22 cellular contexts compared by ENCODE assay signal in genomic region chr1:203124546-203125317, GRCh38. TPM values are rescaled to one million over a fixed set of nuclear protein-coding genes. Genes with fewer than 3 reads are reported as not detected.
DNase-seq lines count a peak whose midpoint lies in the region; ATAC-seq and TF ChIP-seq lines count a peak whose summit lies in the region.
"Had no signal": no experiment of that assay in that cellular context is flagged by ENCODE, and none has a peak within 500 bp of the region (broad histone marks: within the 10 kb centered on the region; RNA-seq: fewer than 3 reads in every experiment).

No MANE protein-coding gene starts in this region.

- H3K27ac Mint-ChIP-seq in endodermal cell (no peak overlapping the region), HFFc6 (no peak overlapping the region)
- H3K27ac Mint-ChIP-seq: activated naive CD8-positive, alpha-beta T cell; stimulated activated effector memory CD8-positive, alpha-beta T cell treated with anti-CD3 and anti-CD28 coated beads, Interleukin-12 subunit alpha, Interleukin-12 subunit beta, amount 100 ng/mL, for 72 hours had no signal

- H3K27me3 ChIP-seq in right atrium auricular region (no peaks in the 10 kb centered on the region), endodermal cell (ENCODE audit: control insufficient read depth, insufficient read depth, low read length, poor library complexity, severe bottlenecking) (peaks cover 8% of the 10 kb centered on the region), spleen (replicated peaks in 1 of 7) (peaks cover 0 to 95% (median 23%) of the 10 kb centered on the region in 7 donors)
- H3K27me3 ChIP-seq: Peyer's patch had no signal

- H3K9me3 Mint-ChIP-seq in endodermal cell (no peaks in the 10 kb centered on the region), HFFc6 (no peaks in the 10 kb centered on the region)
- H3K9me3 Mint-ChIP-seq: central memory CD8-positive, alpha-beta T cell; stimulated activated effector memory CD8-positive, alpha-beta T cell treated with anti-CD3 and anti-CD28 coated beads, Interleukin-12 subunit alpha, Interleukin-12 subunit beta, amount 100 ng/mL, for 72 hours had no signal

- no peak overlapping the region for H3K4me3 ChIP-seq in right atrium auricular region
- no peak overlapping the region for H3K4me3 ChIP-seq in endodermal cell (ENCODE audit: low read length)
- H3K4me3 ChIP-seq in spleen = no peak overlapping the region
- H3K4me3 ChIP-seq: Peyer's patch had no signal

- peaks cover 22% of the 10 kb centered on the region for H3K4me1 Mint-ChIP-seq in endodermal cell
- peaks cover 34% of the 10 kb centered on the region for H3K4me1 Mint-ChIP-seq in HFFc6 (ENCODE audit: low read depth)

- no peak for ATAC-seq in Right ventricle myocardium superior (ENCODE audit: poor library complexity)
- ATAC-seq: HCT116; stimulated activated effector memory CD8-positive, alpha-beta T cell treated with anti-CD3 and anti-CD28 coated beads, Interleukin-12 subunit alpha, Interleukin-12 subunit beta, amount 100 ng/mL, for 72 hours had no signal

- WGBS in endodermal cell (ENCODE audit: insufficient coverage in 1 of 2, insufficient read length in 1 of 2), 2 experiments = 89 to 100% methylated on average over 2 to 5 of the region's 5 CpGs
- 66 to 83% (median 75%) methylated on average over 5 of the region's 5 CpGs for WGBS in spleen, 5 donors

- peak; percentile 2 for DNase-seq in right atrium auricular region (ENCODE audit: low spot score)
- DNase-seq in Right ventricle myocardium superior = no peak
- DNase-seq in NCI-H226 = peak; percentile 83
- DNase-seq in endodermal cell = peak; percentile 40
- DNase-seq in HFFc6 = no peak
- no peak for DNase-seq in HEK293T (ENCODE audit: extremely low spot score)
- DNase-seq in NCI-H446 (lab: John Stamatoyannopoulos, UW) = no peak
- no peak for DNase-seq in spleen
- DNase-seq: activated CD4-positive, CD25-positive, alpha-beta regulatory T cell; DND-41; glutamatergic neuron; NCI-H1436 treated with DMSO at 0.1 percent for 48 hours; NCI-H524 treated with DMSO at 0.1 percent for 48 hours; nucleus accumbens; trophoblast cell had no signal

- TF ChIP-seq POLR2A in spleen (IDR thresholded peaks at IDR 0.05) = no peak

- TF ChIP-seq CTCF in right atrium auricular region (IDR thresholded peaks at IDR 0.05) = no peak
- no peak for TF ChIP-seq CTCF in endodermal cell (conservative IDR thresholded peaks at IDR 0.05)
- no peak for TF ChIP-seq CTCF in HFFc6 (IDR thresholded peaks at IDR 0.05)
- TF ChIP-seq CTCF in spleen (IDR thresholded peaks at IDR 0.05 in 8 of 11, conservative IDR thresholded peaks at IDR 0.05 in 3 of 11) = no peak

- H3K36me3 ChIP-seq in right atrium auricular region (no peaks in the 10 kb centered on the region), endodermal cell (ENCODE audit: control insufficient read depth, insufficient read depth, low read length) (no peaks in the 10 kb centered on the region), spleen (no peaks in the 10 kb centered on the region)
- H3K36me3 ChIP-seq: Peyer's patch had no signal

- H3K36me3 Mint-ChIP-seq in endodermal cell (ENCODE audit: low read depth) (no peaks in the 10 kb centered on the region), HFFc6 (ENCODE audit: low read depth) (no peaks in the 10 kb centered on the region)
- H3K36me3 Mint-ChIP-seq: activated naive CD8-positive, alpha-beta T cell; stimulated activated effector memory CD8-positive, alpha-beta T cell treated with anti-CD3 and anti-CD28 coated beads, Interleukin-12 subunit alpha, Interleukin-12 subunit beta, amount 100 ng/mL, for 72 hours had no signal

- no peak overlapping the region for H3K9ac ChIP-seq in endodermal cell (ENCODE audit: extremely low read depth, low read length, poor library complexity, severe bottlenecking)

- POLR2A ChIA-PET in HEK293T (lab: Yijun Ruan, JAX) = no interaction called here

- no peak overlapping the region for H3K4me3 Mint-ChIP-seq in endodermal cell
- no peak overlapping the region for H3K4me3 Mint-ChIP-seq in HFFc6
- H3K4me3 Mint-ChIP-seq: activated naive CD8-positive, alpha-beta T cell; central memory CD8-positive, alpha-beta T cell; stimulated activated effector memory CD8-positive, alpha-beta T cell treated with anti-CD3 and anti-CD28 coated beads, Interleukin-12 subunit alpha, Interleukin-12 subunit beta, amount 100 ng/mL, for 72 hours had no signal

- intact Hi-C loops in Right ventricle myocardium superior (cut with DNase I) = no loop called here
- intact Hi-C loops in spleen (cut with DNase I; ENCODE audit: low total_unique reads) = no loop called here

- H3K27me3 Mint-ChIP-seq in endodermal cell (ENCODE audit: insufficient read depth) (peaks cover 60% of the 10 kb centered on the region), HFFc6 (ENCODE audit: insufficient read depth) (peaks cover 28% of the 10 kb centered on the region)

- H3K4me1 ChIP-seq in right atrium auricular region (peaks cover 0 to 52% of the 10 kb centered on the region in 2 donors), endodermal cell (ENCODE audit: control insufficient read depth, insufficient read depth, low read length) (peaks cover 11% of the 10 kb centered on the region), spleen (peaks cover 9 to 59% (median 37%) of the 10 kb centered on the region in 6 donors)

- CTCF ChIA-PET in HEK293T (lab: Yijun Ruan, JAX) = no interaction called here

- H3K9me3 ChIP-seq in right atrium auricular region (no peaks in the 10 kb centered on the region), endodermal cell (ENCODE audit: control insufficient read depth, low read length) (no peaks in the 10 kb centered on the region), spleen (no peaks in the 10 kb centered on the region)
- H3K9me3 ChIP-seq: Peyer's patch had no signal

- H3K27ac ChIP-seq in right atrium auricular region (no peak overlapping the region), endodermal cell (ENCODE audit: low read depth, low read length) (no peak overlapping the region), spleen (peak overlapping the region in 1 of 8 donors; percentile 71)
- H3K27ac ChIP-seq: Peyer's patch had no signal

TF ChIP-seq in HEK293T, 16 proteins besides CTCF, POLR2A, EP300 and RAD21:
- TF ChIP-seq SP1 (IDR thresholded peaks at IDR 0.05) (no peak), NFRKB (IDR thresholded peaks at IDR 0.05) (no peak), ELF4 (IDR thresholded peaks at IDR 0.05) (no peak), FOXK2 (IDR thresholded peaks at IDR 0.05) (no peak), TARDBP (IDR thresholded peaks at IDR 0.05) (no peak), CTBP1 (IDR thresholded peaks at IDR 0.05; ENCODE audit: borderline replicate concordance) (no peak), ARNT (IDR thresholded peaks at IDR 0.05) (no peak), LEF1 (IDR thresholded peaks at IDR 0.05; ENCODE audit: borderline replicate concordance) (no peak), SUZ12 (IDR thresholded peaks at IDR 0.05) (no peak), FOXM1 (IDR thresholded peaks at IDR 0.05; ENCODE audit: borderline replicate concordance) (no peak), BHLHE40 (IDR thresholded peaks at IDR 0.05; ENCODE audit: borderline replicate concordance) (no peak), FOXA1 (IDR thresholded peaks at IDR 0.05) (no peak), ZNF384 (IDR thresholded peaks at IDR 0.05) (no peak), L3MBTL2 (conservative IDR thresholded peaks at IDR 0.05) (no peak), HDGF (IDR thresholded peaks at IDR 0.05; ENCODE audit: borderline replicate concordance) (no peak)
- TF ChIP-seq, protein P1, sequence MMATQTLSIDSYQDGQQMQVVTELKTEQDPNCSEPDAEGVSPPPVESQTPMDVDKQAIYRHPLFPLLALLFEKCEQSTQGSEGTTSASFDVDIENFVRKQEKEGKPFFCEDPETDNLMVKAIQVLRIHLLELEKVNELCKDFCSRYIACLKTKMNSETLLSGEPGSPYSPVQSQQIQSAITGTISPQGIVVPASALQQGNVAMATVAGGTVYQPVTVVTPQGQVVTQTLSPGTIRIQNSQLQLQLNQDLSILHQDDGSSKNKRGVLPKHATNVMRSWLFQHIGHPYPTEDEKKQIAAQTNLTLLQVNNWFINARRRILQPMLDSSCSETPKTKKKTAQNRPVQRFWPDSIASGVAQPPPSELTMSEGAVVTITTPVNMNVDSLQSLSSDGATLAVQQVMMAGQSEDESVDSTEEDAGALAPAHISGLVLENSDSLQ (IDR thresholded peaks at IDR 0.05) = no peak
TF ChIP-seq in HEK293T: peak in this region for 0.

RNA-seq across cellular contexts. Expression of gene ADORA1, which starts 2.8 kb away (rescaled TPM):
- total RNA-seq in right atrium auricular region = 10 to 100 TPM in 1 of 2 donors, 1 to 10 TPM in 1; 9.4 to 15.1 TPM
- 12.5 TPM for total RNA-seq in Right ventricle myocardium superior
- total RNA-seq in endodermal cell = 1 to 10 TPM; 2.0 to 2.1 TPM
- 4.3 TPM for polyA plus RNA-seq in endodermal cell (2013, experiment 1 of 2)
- polyA plus RNA-seq in endodermal cell (2013, experiment 2 of 2) = 4.1 TPM
- total RNA-seq in HFFc6 (2021; fragmentation: NEBNext Ultra II Directional; extraction: Animal tissue kit (Norgen Biotek cat#: 25700)) = 1 to 10 TPM in 2 of 6 experiments, under 1 TPM in 4; 0.25 to 5.5 (median 0.53) TPM
- total RNA-seq in spleen = 10 to 100 TPM in 3 of 7 donors, 1 to 10 TPM in 4; 3.7 to 13.5 (median 8.5) TPM
- 1 to 10 TPM in 2 of 3 donors, under 1 TPM in 1; 0.37 to 3.2 (median 1.0) TPM for polyA plus RNA-seq in spleen
- total RNA-seq: T-helper 1 cell treated with Interleukin-12 subunit alpha and Interleukin-12 subunit beta and Interleukin-4 antibody, amounts not matched to agents 30 ng/mL and 1 ng/mL, for 36 hours had no signal

RNA-seq across cellular contexts. Expression of gene MYOG, which starts 38.9 kb away (rescaled TPM):
- total RNA-seq in right atrium auricular region (not detected), Right ventricle myocardium superior (not detected), endodermal cell (not detected), spleen (not detected)
- not detected for polyA plus RNA-seq in endodermal cell (2013, experiment 1 of 2)
- polyA plus RNA-seq in endodermal cell (2013, experiment 2 of 2) = not detected
- total RNA-seq in HFFc6 (2021; fragmentation: NEBNext Ultra II Directional; extraction: Animal tissue kit (Norgen Biotek cat#: 25700)) = not detected
- not detected for polyA plus RNA-seq in spleen
- total RNA-seq: kidney epithelial cell; Peyer's patch; T-helper 1 cell treated with Interleukin-12 subunit alpha and Interleukin-12 subunit beta and Interleukin-4 antibody, amounts not matched to agents 30 ng/mL and 1 ng/mL, for 36 hours had no signal

RNA-seq across cellular contexts. Expression of gene MYBPH, which starts 50.9 kb away (rescaled TPM):
- total RNA-seq in right atrium auricular region = not detected
- not detected for total RNA-seq in Right ventricle myocardium superior
- not detected for total RNA-seq in endodermal cell
- not detected for polyA plus RNA-seq in endodermal cell (2013, experiment 1 of 2)
- polyA plus RNA-seq in endodermal cell (2013, experiment 2 of 2) = not detected
- not detected for total RNA-seq in HFFc6 (2021; fragmentation: NEBNext Ultra II Directional; extraction: Animal tissue kit (Norgen Biotek cat#: 25700))
- total RNA-seq in spleen = 1 to 10 TPM in 1 of 7 donors, under 1 TPM in 3, not detected in 3; 0.32 to 2.7 (median 0.74) TPM
- under 1 TPM; 0.09 to 0.23 (median 0.22) TPM for polyA plus RNA-seq in spleen
- total RNA-seq: kidney epithelial cell; Peyer's patch; T-helper 1 cell treated with Interleukin-12 subunit alpha and Interleukin-12 subunit beta and Interleukin-4 antibody, amounts not matched to agents 30 ng/mL and 1 ng/mL, for 36 hours had no signal

Comparison
In these comparisons a context has a peak if more than half of its experiments do, and no peak if none do; other contexts are left out.
1. DNase-seq: peak in right atrium auricular region (single experiment), NCI-H226 (single experiment) and endodermal cell (single experiment); none in Right ventricle myocardium superior (single experiment), HFFc6 (single experiment), HEK293T (single experiment), NCI-H446 (0 of 2) and spleen (single experiment).